ENCODE assay signal across 19 cellular contexts in genomic region chr2:53509827-53510785, GRCh38.
DNase-seq lines count a peak whose midpoint lies in the region; ATAC-seq and TF ChIP-seq lines count a peak whose summit lies in the region.
"Had no signal": no experiment of that assay in that cellular context is flagged by ENCODE, and none has a peak within 500 bp of the region (broad histone marks: within the 10 kb centered on the region; RNA-seq: fewer than 3 reads in every experiment).

No MANE protein-coding gene starts in this region.

- no peak overlapping the region for H3K27ac ChIP-seq in lower lobe of right lung
- H3K27ac ChIP-seq: foreskin keratinocyte, VCaP had no signal

- peak; percentile 58 to 83 for ATAC-seq in lower lobe of right lung
- ATAC-seq: activated CD8-positive, alpha-beta T cell treated with anti-CD3 and anti-CD28 coated beads, Interleukin-2, amount 10 ng/mL, durations not matched to agents 7 days and 5 days; foreskin keratinocyte; left colon; right cardiac atrium had no signal

- DNase-seq in ELF-1 (ENCODE audit: low read depth, low spot score), result peak; percentile 89
- DNase-seq in NCI-H128 (lab: John Stamatoyannopoulos, UW; ENCODE audit: unreplicated experiment), result peak; percentile 82
- DNase-seq in NCI-H748 (lab: John Stamatoyannopoulos, UW; ENCODE audit: unreplicated experiment), result peak; percentile 88
- peak; percentile 48 for DNase-seq in lower lobe of right lung
- DNase-seq in foreskin fibroblast, result no peak
- DNase-seq in DMS153 treated with DMSO at 0.1 percent for 48 hours (lab: John Stamatoyannopoulos, UW; ENCODE audit: unreplicated experiment), result no peak
- no peak for DNase-seq in RKO (ENCODE audit: low spot score)
- DNase-seq in stimulated activated CD4-positive, alpha-beta T cell treated with anti-CD3 and anti-CD28 coated beads, Interleukin-12 subunit alpha, Interleukin-12 subunit beta, amount 100 ng/mL, for 4 hours, result no peak
- DNase-seq: activated CD8-positive, alpha-beta T cell treated with anti-CD3 and anti-CD28 coated beads, Interleukin-2, amount 10 ng/mL, durations not matched to agents 7 days and 5 days; activated naive CD4-positive, alpha-beta T cell treated with anti-CD3 and anti-CD28 coated beads, Interleukin-2, amount 50 U/mL, for 16 hours; activated T-cell treated with anti-CD3 and anti-CD28 coated beads, Interleukin-2, amount 50 U/mL, for 48 hours; CD4-positive, CD25-positive, alpha-beta regulatory T cell; foreskin keratinocyte; left colon; OCI-M1; right cardiac atrium; SIG-M5; trophoblast cell had no signal

- no peak for TF ChIP-seq CTCF in lower lobe of right lung (IDR thresholded peaks at IDR 0.05)
- no peak for TF ChIP-seq CTCF in foreskin fibroblast (IDR thresholded peaks at IDR 0.05; ENCODE audit: low read depth, low read length)

- no peaks in the 10 kb centered on the region for H3K9me3 ChIP-seq in lower lobe of right lung

- H3K36me3 ChIP-seq in lower lobe of right lung, result no peaks in the 10 kb centered on the region

- no peaks in the 10 kb centered on the region for H3K27me3 ChIP-seq in lower lobe of right lung (ENCODE audit: low read depth)
- H3K27me3 ChIP-seq: foreskin keratinocyte had no signal

- no peaks in the 10 kb centered on the region for H3K4me1 ChIP-seq in lower lobe of right lung

- intact Hi-C loops in lower lobe of right lung (cut with DNase I), result no loop called here

- H3K4me3 ChIP-seq in lower lobe of right lung (no peak overlapping the region), foreskin fibroblast (ENCODE audit: low read depth in 1 of 2, low read length in 2 of 2) (no peak overlapping the region)

Comparison
In these comparisons a context has a peak if more than half of its experiments do, and no peak if none do; other contexts are left out.
1. DNase-seq: peak in ELF-1 (single experiment), NCI-H128 (single experiment), NCI-H748 (single experiment) and lower lobe of right lung (single experiment); none in foreskin fibroblast (0 of 2), DMS153 treated with DMSO at 0.1 percent for 48 hours (single experiment), RKO (single experiment) and stimulated activated CD4-positive, alpha-beta T cell treated with anti-CD3 and anti-CD28 coated beads, Interleukin-12 subunit alpha, Interleukin-12 subunit beta, amount 100 ng/mL, for 4 hours (single experiment).